ENCODE assay signal across 17 cellular contexts in the genomic region with DNA sequence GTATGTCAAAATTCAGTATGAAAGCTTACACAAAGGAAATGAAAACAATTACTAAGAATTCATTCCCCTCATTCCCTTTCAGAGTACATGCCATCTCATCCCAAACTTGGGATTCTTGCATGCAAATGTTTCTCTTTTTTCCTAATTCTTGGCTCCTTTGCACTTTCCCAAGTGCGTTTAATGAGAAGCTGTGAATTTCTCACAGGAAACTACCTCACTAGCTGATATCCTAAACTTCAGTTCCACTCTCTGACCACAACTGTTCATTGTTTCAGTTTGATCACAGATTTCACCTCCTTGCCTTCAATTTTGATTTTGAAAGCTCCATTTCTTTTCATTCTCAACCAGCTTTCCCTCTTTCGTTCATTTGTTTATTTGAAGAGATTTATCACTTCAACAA. TPM values are rescaled to one million over a fixed set of nuclear protein-coding genes. Genes with fewer than 3 reads are reported as not detected.
DNase-seq lines count a peak whose midpoint lies in the region; ATAC-seq and TF ChIP-seq lines count a peak whose summit lies in the region.
"Had no signal": no experiment of that assay in that cellular context is flagged by ENCODE, and none has a peak within 500 bp of the region (broad histone marks: within the 10 kb centered on the region; RNA-seq: fewer than 3 reads in every experiment).

No MANE protein-coding gene starts in this region.

- H3K4me3 Mint-ChIP-seq in effector memory CD8-positive, alpha-beta T cell = peak overlapping the region in 1 of 2 donors; percentile 9

- intact Hi-C loops in ascending aorta (cut with DNase I) = no loop called here

- no peaks in the 10 kb centered on the region for H3K36me3 ChIP-seq in ascending aorta
- H3K36me3 ChIP-seq: BLaER1 treated with 17β-estradiol and CSF1 and Interleukin-3, amounts not matched to agents 10 nM and 100 nM; pancreas; Peyer's patch; tibial artery had no signal

- H3K27ac ChIP-seq in ascending aorta = no peak overlapping the region
- H3K27ac ChIP-seq: BLaER1 treated with 17β-estradiol and CSF1 and Interleukin-3, amounts not matched to agents 10 nM and 100 nM; pancreas; Peyer's patch; tibial artery had no signal

- no peak overlapping the region for H3K4me3 ChIP-seq in ascending aorta
- H3K4me3 ChIP-seq: BLaER1 treated with 17β-estradiol and CSF1 and Interleukin-3, amounts not matched to agents 10 nM and 100 nM; pancreas; Peyer's patch; tibial artery had no signal

- no peaks in the 10 kb centered on the region for H3K27me3 ChIP-seq in ascending aorta
- H3K27me3 ChIP-seq: BLaER1 treated with 17β-estradiol and CSF1 and Interleukin-3, amounts not matched to agents 10 nM and 100 nM; pancreas; Peyer's patch had no signal

- H3K27ac Mint-ChIP-seq in effector memory CD8-positive, alpha-beta T cell = peak overlapping the region in 1 of 2 donors; percentile 2

- H3K9me3 Mint-ChIP-seq in effector memory CD8-positive, alpha-beta T cell = no peaks in the 10 kb centered on the region

- peaks cover 0 to 13% of the 10 kb centered on the region in 2 donors for H3K27me3 Mint-ChIP-seq in effector memory CD8-positive, alpha-beta T cell

- no peak for TF ChIP-seq CTCF in ascending aorta (IDR thresholded peaks at IDR 0.05)

- DNase-seq in effector memory CD8-positive, alpha-beta T cell = no peak
- no peak for DNase-seq in ascending aorta (ENCODE audit: low spot score in 2 of 2)
- no peak for DNase-seq in anterior cingulate cortex (lab: John Stamatoyannopoulos, UW)
- no peak for DNase-seq in NCI-H510A (lab: John Stamatoyannopoulos, UW)
- DNase-seq: activated CD4-positive, alpha-beta T cell treated with anti-CD3 and anti-CD28 coated beads, Interleukin-2, amount 50 U/mL, for 1 hour; activated gamma-delta T cell; foreskin melanocyte; NCI-H1417 treated with DMSO at 0.1 percent for 48 hours; NCI-H524; pancreas; Peyer's patch; tibial artery had no signal

- ATAC-seq in GM18907 (IDR thresholded peaks at IDR 0.05; ENCODE audit: unreplicated experiment) (peak; percentile 63), GM21717 (IDR thresholded peaks at IDR 0.05; ENCODE audit: unreplicated experiment) (peak; percentile 79), HG03159 (IDR thresholded peaks at IDR 0.05; ENCODE audit: unreplicated experiment) (peak; percentile 68), GM21526 (IDR thresholded peaks at IDR 0.05; ENCODE audit: low FRiP score, unreplicated experiment) (no peak)
- peak; percentile 54 for ATAC-seq in effector memory CD8-positive, alpha-beta T cell (replicated peaks)
- ATAC-seq: pancreas had no signal

- H3K36me3 Mint-ChIP-seq in effector memory CD8-positive, alpha-beta T cell (ENCODE audit: insufficient read depth) = no peaks in the 10 kb centered on the region

- no peaks in the 10 kb centered on the region for H3K4me1 ChIP-seq in ascending aorta
- H3K4me1 ChIP-seq: Peyer's patch, tibial artery had no signal

- H3K4me1 Mint-ChIP-seq in effector memory CD8-positive, alpha-beta T cell (ENCODE audit: low read depth in 2 of 2) = peaks cover 0 to 8% of the 10 kb centered on the region in 2 donors

- H3K9me3 ChIP-seq in ascending aorta = no peaks in the 10 kb centered on the region
- H3K9me3 ChIP-seq: BLaER1 treated with 17β-estradiol and CSF1 and Interleukin-3, amounts not matched to agents 10 nM and 100 nM; pancreas; Peyer's patch; tibial artery had no signal

RNA-seq across cellular contexts. Expression of gene ARL14EP, which starts 5.9 kb away (rescaled TPM):
- total RNA-seq in ascending aorta = 4.2 TPM
